Comparison of ENCODE assay signal across 19 cellular contexts in the genomic region with DNA sequence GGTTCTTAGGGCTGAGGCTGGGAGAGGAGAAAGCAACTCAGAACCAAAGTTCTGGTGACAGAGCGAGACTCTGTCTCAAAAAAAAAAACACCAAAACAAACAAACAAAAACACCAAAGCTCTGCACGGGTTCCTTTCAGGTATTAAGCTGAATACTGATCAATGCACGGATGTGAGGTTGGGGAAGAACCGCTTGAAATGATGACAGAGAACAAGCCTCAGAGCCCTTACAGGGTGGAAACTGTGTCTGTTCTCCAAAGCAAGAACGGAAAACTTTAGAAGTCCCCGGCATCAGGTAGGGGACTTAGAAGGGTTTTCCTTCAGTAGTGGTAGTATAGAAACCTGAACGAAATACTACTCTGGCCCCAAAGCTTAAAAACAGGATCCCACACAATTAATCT.
DNase-seq lines count a peak whose midpoint lies in the region; ATAC-seq lines count a peak whose summit lies in the region.
"Had no signal": no experiment of that assay in that cellular context is flagged by ENCODE, and none has a peak within 500 bp of the region (broad histone marks: within the 10 kb centered on the region; RNA-seq: fewer than 3 reads in every experiment).

No MANE protein-coding gene starts in this region.

- H3K27me3 Mint-ChIP-seq in activated naive CD8-positive, alpha-beta T cell treated with anti-CD3 and anti-CD28 coated beads, Interleukin-2, amount 50 U/mL, for 24 hours: no peaks in the 10 kb centered on the region
- no peaks in the 10 kb centered on the region for H3K27me3 Mint-ChIP-seq in activated naive CD8-positive, alpha-beta T cell treated with anti-CD3 and anti-CD28 coated beads for 36 hours
- H3K27me3 Mint-ChIP-seq in memory B cell: no peaks in the 10 kb centered on the region
- H3K27me3 Mint-ChIP-seq: B cell had no signal

- peak; percentile 18 for DNase-seq in activated CD4-positive, alpha-beta T cell treated with anti-CD3 and anti-CD28 coated beads for 48 hours
- DNase-seq in activated CD4-positive, alpha-beta T cell treated with anti-CD3 and anti-CD28 coated beads, Interleukin-2, amount 50 U/mL, for 48 hours: no peak
- no peak for DNase-seq in activated naive CD8-positive, alpha-beta T cell treated with anti-CD3 and anti-CD28 coated beads, Interleukin-2, amount 50 U/mL, for 24 hours
- no peak for DNase-seq in activated naive CD8-positive, alpha-beta T cell treated with anti-CD3 and anti-CD28 coated beads for 36 hours
- DNase-seq in memory B cell (ENCODE audit: low spot score in 2 of 2) (no peak), NCI-H446 (lab: John Stamatoyannopoulos, UW) (no peak), NCI-H1105 (lab: John Stamatoyannopoulos, UW) (no peak)
- DNase-seq: DMS153, GDM1, H7, HFFc6, KBM-7, NCI-H187, NCI-H2107, NCI-H2227 treated with DMSO at 0.1 percent for 48 hours, NCI-H524 treated with DMSO at 0.1 percent for 48 hours, PC-3, RPMI8226 had no signal

- H3K36me3 Mint-ChIP-seq in activated naive CD8-positive, alpha-beta T cell treated with anti-CD3 and anti-CD28 coated beads, Interleukin-2, amount 50 U/mL, for 24 hours (ENCODE audit: low read depth): peaks cover 30% of the 10 kb centered on the region
- H3K36me3 Mint-ChIP-seq in activated naive CD8-positive, alpha-beta T cell treated with anti-CD3 and anti-CD28 coated beads for 36 hours: peaks cover 24% of the 10 kb centered on the region
- H3K36me3 Mint-ChIP-seq in memory B cell: peaks cover 47% of the 10 kb centered on the region

- peak overlapping the region; percentile 59 for H3K27ac Mint-ChIP-seq in activated naive CD8-positive, alpha-beta T cell treated with anti-CD3 and anti-CD28 coated beads, Interleukin-2, amount 50 U/mL, for 24 hours
- no peak overlapping the region for H3K27ac Mint-ChIP-seq in activated naive CD8-positive, alpha-beta T cell treated with anti-CD3 and anti-CD28 coated beads for 36 hours
- peak overlapping the region; percentile 45 for H3K27ac Mint-ChIP-seq in memory B cell
- H3K27ac Mint-ChIP-seq: B cell, HFFc6 had no signal

- peaks cover 32% of the 10 kb centered on the region for H3K4me1 Mint-ChIP-seq in activated naive CD8-positive, alpha-beta T cell treated with anti-CD3 and anti-CD28 coated beads, Interleukin-2, amount 50 U/mL, for 24 hours
- H3K4me1 Mint-ChIP-seq in activated naive CD8-positive, alpha-beta T cell treated with anti-CD3 and anti-CD28 coated beads for 36 hours: peaks cover 16% of the 10 kb centered on the region
- H3K4me1 Mint-ChIP-seq in memory B cell: peaks cover 21% of the 10 kb centered on the region

- ATAC-seq in activated naive CD8-positive, alpha-beta T cell treated with anti-CD3 and anti-CD28 coated beads, Interleukin-2, amount 50 U/mL, for 24 hours: peak; percentile 72
- ATAC-seq in memory B cell (ENCODE audit: low read depth): no peak
- ATAC-seq: PC-3 had no signal

- H3K9me3 Mint-ChIP-seq in activated naive CD8-positive, alpha-beta T cell treated with anti-CD3 and anti-CD28 coated beads, Interleukin-2, amount 50 U/mL, for 24 hours: no peaks in the 10 kb centered on the region
- H3K9me3 Mint-ChIP-seq in activated naive CD8-positive, alpha-beta T cell treated with anti-CD3 and anti-CD28 coated beads for 36 hours: no peaks in the 10 kb centered on the region
- peaks cover 6% of the 10 kb centered on the region for H3K9me3 Mint-ChIP-seq in memory B cell
- H3K9me3 Mint-ChIP-seq: HFFc6 had no signal

- H3K4me3 Mint-ChIP-seq in activated naive CD8-positive, alpha-beta T cell treated with anti-CD3 and anti-CD28 coated beads, Interleukin-2, amount 50 U/mL, for 24 hours: no peak overlapping the region
- no peak overlapping the region for H3K4me3 Mint-ChIP-seq in activated naive CD8-positive, alpha-beta T cell treated with anti-CD3 and anti-CD28 coated beads for 36 hours
- H3K4me3 Mint-ChIP-seq in memory B cell: no peak overlapping the region
- H3K4me3 Mint-ChIP-seq: B cell, HFFc6 had no signal
